Comparison of ENCODE assay signal across 9 cellular contexts in the genomic region with DNA sequence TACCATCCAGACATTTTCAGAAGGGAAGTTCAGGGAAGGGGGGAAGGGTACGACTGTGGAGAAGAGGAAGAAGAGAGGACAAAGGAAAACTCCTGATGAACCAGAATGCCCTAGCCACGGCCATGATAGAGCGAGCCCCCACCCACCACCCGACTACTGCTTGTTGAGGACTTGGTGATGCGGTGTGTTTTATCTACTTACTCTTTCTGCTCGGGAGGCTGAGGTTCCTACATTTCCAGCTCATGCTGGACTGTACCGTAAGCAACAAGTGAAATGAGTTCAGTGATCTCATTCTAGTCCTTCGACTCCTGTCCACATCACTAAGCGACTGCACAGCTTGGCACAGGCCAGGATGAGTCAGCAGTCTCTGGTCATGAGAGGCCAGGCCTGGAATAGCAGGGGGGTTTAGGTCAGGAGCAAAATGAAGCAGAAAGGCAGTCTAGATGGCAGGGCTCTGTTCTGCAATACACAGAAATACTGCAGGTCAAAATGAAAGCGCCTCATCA.
A peak's percentile ranks its signal among the peaks of the same experiment; 100 is the strongest.
DNase-seq lines count a peak whose midpoint lies in the region; ATAC-seq and TF ChIP-seq lines count a peak whose summit lies in the region.
"Had no signal": no experiment of that assay in that cellular context is flagged by ENCODE, and none has a peak within 500 bp of the region (broad histone marks: within the 10 kb centered on the region; RNA-seq: fewer than 3 reads in every experiment).

No MANE protein-coding gene starts in this region.

- peak overlapping the region; percentile 19 for H3K4me3 Mint-ChIP-seq in type B pancreatic cell
- no peak overlapping the region for H3K4me3 Mint-ChIP-seq in activated T-cell treated with anti-CD3 and anti-CD28 coated beads, Interleukin-2, amount 50 U/mL, for 24 hours
- H3K4me3 Mint-ChIP-seq in activated CD4-positive, alpha-beta T cell treated with anti-CD3 and anti-CD28 coated beads, Interleukin-2, amount 10 ng/mL, durations not matched to agents 7 days and 5 days: no peak overlapping the region
- H3K4me3 Mint-ChIP-seq: naive B cell had no signal

- H3K27me3 Mint-ChIP-seq in type B pancreatic cell: no peaks in the 10 kb centered on the region
- H3K27me3 Mint-ChIP-seq in activated T-cell treated with anti-CD3 and anti-CD28 coated beads, Interleukin-2, amount 50 U/mL, for 24 hours: no peaks in the 10 kb centered on the region
- no peaks in the 10 kb centered on the region for H3K27me3 Mint-ChIP-seq in activated CD4-positive, alpha-beta T cell treated with anti-CD3 and anti-CD28 coated beads, Interleukin-2, amount 10 ng/mL, durations not matched to agents 7 days and 5 days
- H3K27me3 Mint-ChIP-seq: naive B cell had no signal

- CTCF ChIA-PET in activated CD4-positive, alpha-beta T cell treated with anti-CD3 and anti-CD28 coated beads, Interleukin-2, amount 10 ng/mL, durations not matched to agents 7 days and 5 days (lab: Charles Lee): interaction anchor here (1.2 kb wide), 1 partner anchor 11 kb away, joined by 4 read pairs; no protein-coding TSS in a partner anchor

- peak overlapping the region; percentile 12 for H3K4me3 ChIP-seq in mesodermal cell (ENCODE audit: extremely low read depth, insufficient read depth, low read length, poor library complexity, severe bottlenecking)

- POLR2A ChIA-PET in activated CD4-positive, alpha-beta T cell treated with anti-CD3 and anti-CD28 coated beads, Interleukin-2, amount 10 ng/mL, durations not matched to agents 7 days and 5 days (lab: Charles Lee): no interaction called here

- peaks cover 35% of the 10 kb centered on the region for H3K4me1 Mint-ChIP-seq in type B pancreatic cell (ENCODE audit: unreplicated experiment)
- H3K4me1 Mint-ChIP-seq in activated T-cell treated with anti-CD3 and anti-CD28 coated beads, Interleukin-2, amount 50 U/mL, for 24 hours (ENCODE audit: low read depth): peaks cover 26% of the 10 kb centered on the region
- no peaks in the 10 kb centered on the region for H3K4me1 Mint-ChIP-seq in activated CD4-positive, alpha-beta T cell treated with anti-CD3 and anti-CD28 coated beads, Interleukin-2, amount 10 ng/mL, durations not matched to agents 7 days and 5 days

- no peak overlapping the region for H3K27ac ChIP-seq in epithelial cell of prostate
- peak overlapping the region; percentile 99 for H3K27ac ChIP-seq in mesodermal cell (ENCODE audit: low read depth, low read length, severe bottlenecking)

- 72 to 85% methylated on average over 4 to 5 of the region's 10 CpGs for WGBS in mesodermal cell (ENCODE audit: insufficient coverage in 2 of 2), 2 experiments

- ATAC-seq in HG03520 (IDR thresholded peaks at IDR 0.05; ENCODE audit: unreplicated experiment): no peak

- DNase-seq in DMS53 treated with DMSO at 0.1 percent for 48 hours (lab: John Stamatoyannopoulos, UW; ENCODE audit: unreplicated experiment): peak; percentile 81
- DNase-seq in RPMI7951 (ENCODE audit: low read depth): peak; percentile 98
- peak; percentile 58 for DNase-seq in epithelial cell of prostate (ENCODE audit: low read depth, low spot score)
- no peak for DNase-seq in type B pancreatic cell (ENCODE audit: extremely low spot score, unreplicated experiment)
- no peak for DNase-seq in activated T-cell treated with anti-CD3 and anti-CD28 coated beads, Interleukin-2, amount 50 U/mL, for 24 hours
- no peak for DNase-seq in activated CD4-positive, alpha-beta T cell treated with anti-CD3 and anti-CD28 coated beads, Interleukin-2, amount 10 ng/mL, durations not matched to agents 7 days and 5 days
- DNase-seq: naive B cell had no signal

- H3K27ac Mint-ChIP-seq in type B pancreatic cell: peak overlapping the region; percentile 39
- no peak overlapping the region for H3K27ac Mint-ChIP-seq in activated T-cell treated with anti-CD3 and anti-CD28 coated beads, Interleukin-2, amount 50 U/mL, for 24 hours
- H3K27ac Mint-ChIP-seq in activated CD4-positive, alpha-beta T cell treated with anti-CD3 and anti-CD28 coated beads, Interleukin-2, amount 10 ng/mL, durations not matched to agents 7 days and 5 days: no peak overlapping the region

- H3K36me3 Mint-ChIP-seq in type B pancreatic cell: no peaks in the 10 kb centered on the region
- H3K36me3 Mint-ChIP-seq in activated T-cell treated with anti-CD3 and anti-CD28 coated beads, Interleukin-2, amount 50 U/mL, for 24 hours (ENCODE audit: low read depth): peaks cover 13% of the 10 kb centered on the region
- H3K36me3 Mint-ChIP-seq in activated CD4-positive, alpha-beta T cell treated with anti-CD3 and anti-CD28 coated beads, Interleukin-2, amount 10 ng/mL, durations not matched to agents 7 days and 5 days (ENCODE audit: low read depth): no peaks in the 10 kb centered on the region

- H3K4me1 ChIP-seq in mesodermal cell (ENCODE audit: control insufficient read depth, insufficient read depth, low read length, poor library complexity, severe bottlenecking): peaks cover 32% of the 10 kb centered on the region

- H3K36me3 ChIP-seq in mesodermal cell (ENCODE audit: control insufficient read depth, insufficient read depth, low read length): no peaks in the 10 kb centered on the region

- no peaks in the 10 kb centered on the region for H3K9me3 Mint-ChIP-seq in type B pancreatic cell
- no peaks in the 10 kb centered on the region for H3K9me3 Mint-ChIP-seq in activated T-cell treated with anti-CD3 and anti-CD28 coated beads, Interleukin-2, amount 50 U/mL, for 24 hours
- H3K9me3 Mint-ChIP-seq in activated CD4-positive, alpha-beta T cell treated with anti-CD3 and anti-CD28 coated beads, Interleukin-2, amount 10 ng/mL, durations not matched to agents 7 days and 5 days: no peaks in the 10 kb centered on the region
- H3K9me3 Mint-ChIP-seq: naive B cell had no signal

- H3K9me3 ChIP-seq in mesodermal cell (ENCODE audit: control insufficient read depth, low read length): no peaks in the 10 kb centered on the region

- no peak for TF ChIP-seq CTCF in type B pancreatic cell (conservative IDR thresholded peaks at IDR 0.05)

Comparison
In these comparisons a context has a peak if more than half of its experiments do, and no peak if none do; other contexts are left out.
1. DNase-seq: peak in DMS53 treated with DMSO at 0.1 percent for 48 hours (single experiment), RPMI7951 (single experiment) and epithelial cell of prostate (single experiment); none in type B pancreatic cell (single experiment), activated T-cell treated with anti-CD3 and anti-CD28 coated beads, Interleukin-2, amount 50 U/mL, for 24 hours (single experiment) and activated CD4-positive, alpha-beta T cell treated with anti-CD3 and anti-CD28 coated beads, Interleukin-2, amount 10 ng/mL, durations not matched to agents 7 days and 5 days (single experiment).